Comparison of ENCODE assay signal across 8 cellular contexts in genomic region chr1:213015099-213016050, GRCh38. TPM values are rescaled to one million over a fixed set of nuclear protein-coding genes. Genes with fewer than 3 reads are reported as not detected.
DNase-seq lines count a peak whose midpoint lies in the region; ATAC-seq and TF ChIP-seq lines count a peak whose summit lies in the region.

ANGEL2 (minus strand) TSS chr1:213015867; CDS start chr1:213015671, 196 bp downstream.

- H2AFZ ChIP-seq in fibroblast of lung (ENCODE audit: low read length): peak within 1 kb of the TSS; percentile 99

- no peaks in the 10 kb centered on the region for H3K9me3 ChIP-seq in fibroblast of lung (ENCODE audit: control insufficient read depth, insufficient read depth, low read depth, low read length)
- H3K9me3 ChIP-seq in naive thymus-derived CD4-positive, alpha-beta T cell (ENCODE audit: control insufficient read depth in 2 of 3, low read length in 3 of 3): no peaks in the 10 kb centered on the region

- peak; percentile 97 for ATAC-seq in activated T-helper 17 cell treated with anti-CD3 and anti-CD28 coated beads, Interleukin-2, amount 50 U/mL, for 72 hours (replicated peaks)
- peak; percentile 99 for ATAC-seq in naive thymus-derived CD4-positive, alpha-beta T cell
- ATAC-seq in stimulated activated naive B cell treated with anti-CD40 and anti-IgM and Interleukin-4, amounts not matched to agents 10 μg/mL and 1 μg/mL and 100 μg/mL, for 72 hours (replicated peaks): peak; percentile 97 to 98

- no peaks in the 10 kb centered on the region for H4K20me1 ChIP-seq in fibroblast of lung (ENCODE audit: control insufficient read depth, extremely low read depth, insufficient read depth, low read length)

- H3K27ac Mint-ChIP-seq in activated T-helper 17 cell treated with anti-CD3 and anti-CD28 coated beads, Interleukin-2, amount 50 U/mL, for 72 hours: peak within 1 kb of the TSS; percentile 96
- peak within 1 kb of the TSS; percentile 94 to 100 (median 99) for H3K27ac Mint-ChIP-seq in naive thymus-derived CD4-positive, alpha-beta T cell
- H3K27ac Mint-ChIP-seq in stimulated activated naive B cell treated with anti-CD40 and anti-IgM and Interleukin-4, amounts not matched to agents 10 μg/mL and 1 μg/mL and 100 μg/mL, for 72 hours: peak within 1 kb of the TSS; percentile 100

- peak within 1 kb of the TSS; percentile 84 for H3K9ac ChIP-seq in fibroblast of lung (ENCODE audit: insufficient read depth, low read length)

- H3K4me1 Mint-ChIP-seq in activated T-helper 17 cell treated with anti-CD3 and anti-CD28 coated beads, Interleukin-2, amount 50 U/mL, for 72 hours: peaks cover 22% of the 10 kb centered on the region
- H3K4me1 Mint-ChIP-seq in naive thymus-derived CD4-positive, alpha-beta T cell: peaks cover 26 to 47% (median 40%) of the 10 kb centered on the region in 7 donors
- H3K4me1 Mint-ChIP-seq in stimulated activated naive B cell treated with anti-CD40 and anti-IgM and Interleukin-4, amounts not matched to agents 10 μg/mL and 1 μg/mL and 100 μg/mL, for 72 hours: peaks cover 15 to 28% of the 10 kb centered on the region in 2 donors

- peaks cover 2% of the 10 kb centered on the region for H3K4me1 ChIP-seq in fibroblast of lung (ENCODE audit: control insufficient read depth, extremely low read depth, insufficient read depth, low read length)
- H3K4me1 ChIP-seq in naive thymus-derived CD4-positive, alpha-beta T cell (ENCODE audit: control insufficient read depth in 2 of 2, insufficient read depth in 2 of 2, low read length in 2 of 2): peaks cover 12 to 19% of the 10 kb centered on the region in 2 donors

- H3K79me2 ChIP-seq in fibroblast of lung (ENCODE audit: control insufficient read depth, insufficient read depth, low read length): peaks cover 25% of the 10 kb centered on the region

- DNase-seq in Daoy (ENCODE audit: low read depth) (peak; percentile 98), GOT3 (lab: John Stamatoyannopoulos, UW) (peak; percentile 87), LNCaP clone FGC (ENCODE audit: low read depth) (peak; percentile 92), RWPE1 (ENCODE audit: low spot score) (peak; percentile 93), fibroblast of lung (ENCODE audit: low read depth in 2 of 2) (peak; percentile 97 to 98)
- DNase-seq in naive thymus-derived CD4-positive, alpha-beta T cell: peak; percentile 77 to 97 (median 93)
- DNase-seq in stimulated activated naive B cell treated with anti-CD40 and anti-IgM and Interleukin-4, amounts not matched to agents 10 μg/mL and 1 μg/mL and 100 μg/mL, for 72 hours: peak; percentile 93

- peaks cover 33% of the 10 kb centered on the region for H3K36me3 Mint-ChIP-seq in activated T-helper 17 cell treated with anti-CD3 and anti-CD28 coated beads, Interleukin-2, amount 50 U/mL, for 72 hours (ENCODE audit: low read depth)
- peaks cover 4 to 19% (median 9%) of the 10 kb centered on the region in 5 donors for H3K36me3 Mint-ChIP-seq in naive thymus-derived CD4-positive, alpha-beta T cell
- peaks cover 6 to 20% of the 10 kb centered on the region in 2 donors for H3K36me3 Mint-ChIP-seq in stimulated activated naive B cell treated with anti-CD40 and anti-IgM and Interleukin-4, amounts not matched to agents 10 μg/mL and 1 μg/mL and 100 μg/mL, for 72 hours

- POLR2A ChIA-PET in RWPE1 (lab: Yijun Ruan, JAX; ENCODE audit: low non-redundant PET): no interaction called here
- POLR2A ChIA-PET in naive thymus-derived CD4-positive, alpha-beta T cell (lab: Charles Lee): interaction anchor here (1.9 kb wide), 1 partner anchor 224 kb away, joined by 8 read pairs; the partner anchor contains the start of gene NSL1

- H3K27me3 Mint-ChIP-seq in activated T-helper 17 cell treated with anti-CD3 and anti-CD28 coated beads, Interleukin-2, amount 50 U/mL, for 72 hours: no peaks in the 10 kb centered on the region
- H3K27me3 Mint-ChIP-seq in naive thymus-derived CD4-positive, alpha-beta T cell: peaks cover 0 to 7% (median 0%) of the 10 kb centered on the region in 5 donors
- no peaks in the 10 kb centered on the region for H3K27me3 Mint-ChIP-seq in stimulated activated naive B cell treated with anti-CD40 and anti-IgM and Interleukin-4, amounts not matched to agents 10 μg/mL and 1 μg/mL and 100 μg/mL, for 72 hours

- intact Hi-C loops in naive thymus-derived CD4-positive, alpha-beta T cell (cut with micrococcal nuclease): loop anchor here (1.0 to 10.0 kb wide), 15 partner anchors 36 to 1758 kb away; partner anchors contain the start of genes DTL (in 2 of the 2), FLVCR1 (in 2 of the 2), INTS7 (in 2 of the 2) and NSL1 (in 2 of the 2)

- H3K27me3 ChIP-seq in fibroblast of lung (ENCODE audit: control insufficient read depth, insufficient read depth, low read length): no peaks in the 10 kb centered on the region
- no peaks in the 10 kb centered on the region for H3K27me3 ChIP-seq in naive thymus-derived CD4-positive, alpha-beta T cell (ENCODE audit: control insufficient read depth in 2 of 2, insufficient read depth in 2 of 2, low read length in 2 of 2)

- H3K4me3 ChIP-seq in LNCaP clone FGC (ENCODE audit: low read depth, low read length) (peak within 1 kb of the TSS; percentile 79), fibroblast of lung (replicated peaks in 1 of 4; ENCODE audit: control extremely low read depth in 1 of 4, insufficient read depth in 1 of 4, low read depth in 3 of 4, low read length in 4 of 4) (peak within 1 kb of the TSS; percentile 83 to 96 (median 90))
- peak within 1 kb of the TSS; percentile 87 for H3K4me3 ChIP-seq in naive thymus-derived CD4-positive, alpha-beta T cell (ENCODE audit: low read length)

- H3K27ac ChIP-seq in RWPE1 (peak within 1 kb of the TSS; percentile 90), fibroblast of lung (ENCODE audit: insufficient read depth, low read length) (peak within 1 kb of the TSS; percentile 80)
- H3K27ac ChIP-seq in naive thymus-derived CD4-positive, alpha-beta T cell (ENCODE audit: low read depth, low read length): peak within 1 kb of the TSS; percentile 82

- peak within 1 kb of the TSS; percentile 88 for H3K4me2 ChIP-seq in fibroblast of lung (ENCODE audit: extremely low read depth, insufficient read depth, low read length)

- no peak for TF ChIP-seq CTCF in LNCaP clone FGC (IDR thresholded peaks at IDR 0.05; ENCODE audit: control insufficient read depth, extremely low read depth, insufficient read depth)
- no peak for TF ChIP-seq CTCF in RWPE1 (conservative IDR thresholded peaks at IDR 0.05; ENCODE audit: low read depth)
- no peak for TF ChIP-seq CTCF in fibroblast of lung (conservative IDR thresholded peaks at IDR 0.05 in 1 of 2, IDR thresholded peaks at IDR 0.05 in 1 of 2; ENCODE audit: low read depth in 1 of 2, low read length in 2 of 2)

- CTCF ChIA-PET in RWPE1 (lab: Yijun Ruan, JAX): interaction anchor here (0.5 kb wide), 1 partner anchor 1318 kb away, joined by 4 read pairs; no protein-coding TSS in a partner anchor
- CTCF ChIA-PET in naive thymus-derived CD4-positive, alpha-beta T cell (lab: Charles Lee): no interaction called here

- peaks cover 2% of the 10 kb centered on the region for H3K36me3 ChIP-seq in fibroblast of lung (ENCODE audit: control insufficient read depth, insufficient read depth, low read length)
- H3K36me3 ChIP-seq in naive thymus-derived CD4-positive, alpha-beta T cell (ENCODE audit: control insufficient read depth in 2 of 3, insufficient read depth in 3 of 3, low read length in 3 of 3): peaks cover 0 to 4% (median 0%) of the 10 kb centered on the region in 3 experiments

- peak within 1 kb of the TSS; percentile 94 for H3K4me3 Mint-ChIP-seq in activated T-helper 17 cell treated with anti-CD3 and anti-CD28 coated beads, Interleukin-2, amount 50 U/mL, for 72 hours
- H3K4me3 Mint-ChIP-seq in naive thymus-derived CD4-positive, alpha-beta T cell: peak within 1 kb of the TSS; percentile 92 to 100 (median 100)
- peak within 1 kb of the TSS; percentile 99 to 100 for H3K4me3 Mint-ChIP-seq in stimulated activated naive B cell treated with anti-CD40 and anti-IgM and Interleukin-4, amounts not matched to agents 10 μg/mL and 1 μg/mL and 100 μg/mL, for 72 hours

- no peaks in the 10 kb centered on the region for H3K9me3 Mint-ChIP-seq in activated T-helper 17 cell treated with anti-CD3 and anti-CD28 coated beads, Interleukin-2, amount 50 U/mL, for 72 hours
- peaks cover 0 to 3% (median 0%) of the 10 kb centered on the region in 11 donors for H3K9me3 Mint-ChIP-seq in naive thymus-derived CD4-positive, alpha-beta T cell
- no peaks in the 10 kb centered on the region for H3K9me3 Mint-ChIP-seq in stimulated activated naive B cell treated with anti-CD40 and anti-IgM and Interleukin-4, amounts not matched to agents 10 μg/mL and 1 μg/mL and 100 μg/mL, for 72 hours

RNA-seq across cellular contexts. Expression of gene ANGEL2, which starts in this region (rescaled TPM):
- 12.0 and 27.9 TPM in 2 replicates for total RNA-seq in Daoy (2014; rRNA removed; shearing (Covaris generic))
- 10 to 100 TPM; 36.9 to 41.3 TPM for total RNA-seq in activated T-helper 17 cell treated with anti-CD3 and anti-CD28 coated beads, Interleukin-2, amount 50 U/mL, for 72 hours
- 46.7 and 71.5 TPM in 2 replicates for total RNA-seq in fibroblast of lung
- polyA plus RNA-seq in fibroblast of lung: 21.1 and 23.2 TPM in 2 replicates
- polyA plus RNA-seq in fibroblast of lung (2012): 14.1 and 15.4 TPM in 2 replicates
- polyA minus RNA-seq in fibroblast of lung (ENCODE audit: low replicate concordance): 6.1 and 11.0 TPM in 2 replicates
- total RNA-seq in naive thymus-derived CD4-positive, alpha-beta T cell: 10 to 100 TPM; 57.8 to 96.5 (median 63.4) TPM
- polyA plus RNA-seq in naive thymus-derived CD4-positive, alpha-beta T cell: 10 to 100 TPM; 22.2 to 25.7 TPM

Comparison
In these comparisons a context has a peak if more than half of its experiments do, and no peak if none do; other contexts are left out.
1. Peak in every context shown above with its lines: DNase-seq, ATAC-seq, H3K4me3 ChIP-seq and H3K27ac ChIP-seq.